Comparison of ENCODE assay signal across 22 cellular contexts in the genomic region with DNA sequence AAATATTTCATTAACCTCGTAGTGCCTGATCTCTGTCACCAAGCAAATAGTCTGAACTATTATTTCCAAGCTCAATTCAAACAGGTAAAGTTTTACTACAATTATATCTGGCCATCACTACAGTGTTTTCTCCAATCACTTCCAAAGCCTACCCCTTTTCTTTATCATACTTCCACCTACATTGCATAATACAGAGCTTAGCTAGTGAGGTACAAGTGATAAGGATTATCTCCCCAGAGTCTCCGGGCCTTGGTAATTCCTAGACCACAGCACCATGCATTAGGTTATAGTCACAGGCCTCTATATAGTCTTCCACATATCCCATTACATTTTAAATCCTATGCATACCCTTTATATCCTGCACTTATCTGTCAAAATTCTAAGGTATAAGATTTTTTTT.
A peak's percentile ranks its signal among the peaks of the same experiment; 100 is the strongest.
DNase-seq lines count a peak whose midpoint lies in the region; ATAC-seq and TF ChIP-seq lines count a peak whose summit lies in the region.
"Had no signal": no experiment of that assay in that cellular context is flagged by ENCODE, and none has a peak within 500 bp of the region (broad histone marks: within the 10 kb centered on the region; RNA-seq: fewer than 3 reads in every experiment).

No MANE protein-coding gene starts in this region.

- H3K9me3 ChIP-seq in HCT116 (ENCODE audit: control insufficient read depth in 1 of 2, insufficient read depth in 1 of 2, low read depth in 1 of 2, low read length in 2 of 2) (no peaks in the 10 kb centered on the region), mesodermal cell (ENCODE audit: control insufficient read depth, low read length) (no peaks in the 10 kb centered on the region)
- H3K9me3 ChIP-seq: body of pancreas, right atrium auricular region, thoracic aorta had no signal

- H3K36me3 ChIP-seq in HCT116 (ENCODE audit: control insufficient read depth in 1 of 2, insufficient read depth in 2 of 2, low read length in 2 of 2) (no peaks in the 10 kb centered on the region), mesodermal cell (ENCODE audit: control insufficient read depth, insufficient read depth, low read length) (no peaks in the 10 kb centered on the region)
- H3K36me3 ChIP-seq: right atrium auricular region, thoracic aorta had no signal

- DNase-seq in HCT116 (ENCODE audit: low read depth, low spot score) (no peak), OCI-M1 (lab: John Stamatoyannopoulos, UW) (peak; percentile 63), endothelial cell (ENCODE audit: low spot score) (no peak), natural killer cell (no peak), NCI-H526 treated with DMSO at 0.1 percent for 48 hours (lab: John Stamatoyannopoulos, UW) (no peak), NCI-H2227 (lab: John Stamatoyannopoulos, UW; ENCODE audit: unreplicated experiment) (no peak)
- no peak for DNase-seq in activated CD4-positive, CD25-positive, alpha-beta regulatory T cell (lab: John Stamatoyannopoulos, UW)
- DNase-seq: activated naive CD8-positive, alpha-beta T cell treated with anti-CD3 and anti-CD28 coated beads for 36 hours; body of pancreas; CD8-positive, alpha-beta T cell; DMS53; foreskin fibroblast; HCEC 1CT; left ventricle myocardium superior; NCI-H187; NCI-H524; stimulated activated CD4-positive, alpha-beta T cell treated with anti-CD3 and anti-CD28 coated beads, Interleukin-15, amount 100 ng/mL, for 24 hours had no signal

- CTCF ChIA-PET in HCT116 (lab: Charles Lee) = no interaction called here

- WGBS in mesodermal cell (ENCODE audit: insufficient coverage in 2 of 2), 2 experiments = 83 to 100% methylated on average over 1 to 2 of the region's 2 CpGs

- intact Hi-C loops in HCT116 (cut with micrococcal nuclease) (no loop called here), natural killer cell (cut with micrococcal nuclease) (no loop called here)

- TF ChIP-seq CTCF in HCT116 (IDR thresholded peaks at IDR 0.05 in 2 of 3, conservative IDR thresholded peaks at IDR 0.05 in 1 of 3; ENCODE audit: borderline replicate concordance in 1 of 3, insufficient read depth in 1 of 3, low read depth in 2 of 3, low read length in 2 of 3) (no peak), endothelial cell (IDR thresholded peaks at IDR 0.05; ENCODE audit: unreplicated experiment) (no peak), natural killer cell (IDR thresholded peaks at IDR 0.05) (no peak)

- TF ChIP-seq RAD21 in HCT116 (IDR thresholded peaks at IDR 0.05; ENCODE audit: low read depth) = no peak

- H3K27ac ChIP-seq in HCT116 (ENCODE audit: low read depth, low read length) = no peak overlapping the region
- no peak overlapping the region for H3K27ac ChIP-seq in mesodermal cell (ENCODE audit: low read depth, low read length, severe bottlenecking)
- H3K27ac ChIP-seq: body of pancreas, coronary artery, right atrium auricular region, thoracic aorta had no signal

- H3K4me1 ChIP-seq in HCT116 (ENCODE audit: control insufficient read depth in 1 of 2, insufficient read depth in 2 of 2, low read length in 2 of 2) (peaks cover 0 to 14% of the 10 kb centered on the region in 2 experiments; a peak in 2 of 4 replicates), mesodermal cell (ENCODE audit: control insufficient read depth, insufficient read depth, low read length, poor library complexity, severe bottlenecking) (no peaks in the 10 kb centered on the region)
- H3K4me1 ChIP-seq: body of pancreas, right atrium auricular region had no signal

- no peaks in the 10 kb centered on the region for H4K20me1 ChIP-seq in HCT116 (ENCODE audit: insufficient read depth)

- peak overlapping the region; percentile 85 for H3K4me3 Mint-ChIP-seq in endothelial cell (ENCODE audit: unreplicated experiment)
- no peak overlapping the region for H3K4me3 Mint-ChIP-seq in natural killer cell
- H3K4me3 Mint-ChIP-seq: activated naive CD8-positive, alpha-beta T cell treated with anti-CD3 and anti-CD28 coated beads for 36 hours; CD8-positive, alpha-beta T cell; T-helper 1 cell treated with Interleukin-12 subunit alpha and Interleukin-12 subunit beta and Interleukin-4 antibody, amounts not matched to agents 30 μg/mL and 1 μg/mL, for 36 hours had no signal

- H3K27me3 ChIP-seq in HCT116 (ENCODE audit: insufficient read depth, low read length) = no peaks in the 10 kb centered on the region
- H3K27me3 ChIP-seq: body of pancreas, right atrium auricular region had no signal

- no peaks in the 10 kb centered on the region for H3K79me2 ChIP-seq in HCT116 (ENCODE audit: insufficient read depth, low read length)

- no peaks in the 10 kb centered on the region for H3K9me2 ChIP-seq in HCT116 (ENCODE audit: insufficient read depth)

- H3K4me3 ChIP-seq in HCT116 (replicated peaks in 1 of 2; ENCODE audit: low read depth in 1 of 2, low read length in 2 of 2) (no peak overlapping the region; a peak in 1 of 4 replicates), mesodermal cell (ENCODE audit: extremely low read depth, insufficient read depth, low read length, poor library complexity, severe bottlenecking) (peak overlapping the region; percentile 18)
- H3K4me3 ChIP-seq: body of pancreas, coronary artery, right atrium auricular region, thoracic aorta had no signal

- no peak overlapping the region for H2AFZ ChIP-seq in HCT116 (ENCODE audit: low read depth, low read length, poor library complexity, severe bottlenecking)

- H3K36me3 Mint-ChIP-seq in endothelial cell (ENCODE audit: low read depth, unreplicated experiment) (peaks cover 4% of the 10 kb centered on the region), natural killer cell (no peaks in the 10 kb centered on the region)
- H3K36me3 Mint-ChIP-seq: activated naive CD8-positive, alpha-beta T cell treated with anti-CD3 and anti-CD28 coated beads for 36 hours; CD8-positive, alpha-beta T cell had no signal

- peak overlapping the region; percentile 34 for H3K27ac Mint-ChIP-seq in endothelial cell (ENCODE audit: unreplicated experiment)
- H3K27ac Mint-ChIP-seq in natural killer cell = no peak overlapping the region
- H3K27ac Mint-ChIP-seq: activated naive CD8-positive, alpha-beta T cell treated with anti-CD3 and anti-CD28 coated beads for 36 hours; CD8-positive, alpha-beta T cell; T-helper 1 cell treated with Interleukin-12 subunit alpha and Interleukin-12 subunit beta and Interleukin-4 antibody, amounts not matched to agents 30 μg/mL and 1 μg/mL, for 36 hours had no signal

- ATAC-seq in HCT116 = no peak
- no peak for ATAC-seq in natural killer cell
- ATAC-seq: body of pancreas; CD8-positive, alpha-beta T cell; left ventricle myocardium superior had no signal

- H3K27me3 Mint-ChIP-seq in endothelial cell (ENCODE audit: unreplicated experiment) (no peaks in the 10 kb centered on the region), natural killer cell (ENCODE audit: low read depth in 2 of 2) (peaks cover 0 to 6% of the 10 kb centered on the region in 2 donors)

- H3K4me2 ChIP-seq in HCT116 (ENCODE audit: low read length) = peak overlapping the region; percentile 70; the same call in 1 of the 2 replicates

- no peaks in the 10 kb centered on the region for H3K9me3 Mint-ChIP-seq in endothelial cell (ENCODE audit: unreplicated experiment)
- H3K9me3 Mint-ChIP-seq in natural killer cell = peaks cover 0 to 2% of the 10 kb centered on the region in 2 donors
- H3K9me3 Mint-ChIP-seq: activated naive CD8-positive, alpha-beta T cell treated with anti-CD3 and anti-CD28 coated beads for 36 hours; CD8-positive, alpha-beta T cell; T-helper 1 cell treated with Interleukin-12 subunit alpha and Interleukin-12 subunit beta and Interleukin-4 antibody, amounts not matched to agents 30 μg/mL and 1 μg/mL, for 36 hours had no signal

- H3K9ac ChIP-seq in HCT116 (ENCODE audit: low read length) = no peak overlapping the region

- BruUV-seq in HCT116 (replicated peaks; lab: Mats Ljungman, UMichigan) = no TSS peak

- H3K4me1 Mint-ChIP-seq in endothelial cell (ENCODE audit: unreplicated experiment) (peaks cover 14% of the 10 kb centered on the region), natural killer cell (peaks cover 18 to 30% of the 10 kb centered on the region in 2 donors)

- no peak for TF ChIP-seq POLR2A in HCT116 (IDR thresholded peaks at IDR 0.05; ENCODE audit: borderline replicate concordance, extremely low read depth, insufficient read depth, insufficient read length)

- RAD21 ChIA-PET in HCT116 (lab: Charles Lee; ENCODE audit: low non-redundant PET in 1 of 2, low total read pairs in 2 of 2, uncharacterized antibody in 2 of 2, unreplicated experiment in 2 of 2) = no interaction called here

- POLR2A ChIA-PET in HCT116 (lab: Charles Lee) = no interaction called here

TF ChIP-seq in HCT116, 20 proteins besides CTCF, POLR2A, EP300 and RAD21 (continues in another document):
- TF ChIP-seq ZNF274 (IDR thresholded peaks at IDR 0.05; ENCODE audit: low read depth, low read length) (no peak), EZH2 (IDR thresholded peaks at IDR 0.05) (no peak), SIN3A (IDR thresholded peaks at IDR 0.05; ENCODE audit: low read depth) (no peak), SRF (IDR thresholded peaks at IDR 0.05; ENCODE audit: low read depth) (no peak)
- TF ChIP-seq, protein P1, sequence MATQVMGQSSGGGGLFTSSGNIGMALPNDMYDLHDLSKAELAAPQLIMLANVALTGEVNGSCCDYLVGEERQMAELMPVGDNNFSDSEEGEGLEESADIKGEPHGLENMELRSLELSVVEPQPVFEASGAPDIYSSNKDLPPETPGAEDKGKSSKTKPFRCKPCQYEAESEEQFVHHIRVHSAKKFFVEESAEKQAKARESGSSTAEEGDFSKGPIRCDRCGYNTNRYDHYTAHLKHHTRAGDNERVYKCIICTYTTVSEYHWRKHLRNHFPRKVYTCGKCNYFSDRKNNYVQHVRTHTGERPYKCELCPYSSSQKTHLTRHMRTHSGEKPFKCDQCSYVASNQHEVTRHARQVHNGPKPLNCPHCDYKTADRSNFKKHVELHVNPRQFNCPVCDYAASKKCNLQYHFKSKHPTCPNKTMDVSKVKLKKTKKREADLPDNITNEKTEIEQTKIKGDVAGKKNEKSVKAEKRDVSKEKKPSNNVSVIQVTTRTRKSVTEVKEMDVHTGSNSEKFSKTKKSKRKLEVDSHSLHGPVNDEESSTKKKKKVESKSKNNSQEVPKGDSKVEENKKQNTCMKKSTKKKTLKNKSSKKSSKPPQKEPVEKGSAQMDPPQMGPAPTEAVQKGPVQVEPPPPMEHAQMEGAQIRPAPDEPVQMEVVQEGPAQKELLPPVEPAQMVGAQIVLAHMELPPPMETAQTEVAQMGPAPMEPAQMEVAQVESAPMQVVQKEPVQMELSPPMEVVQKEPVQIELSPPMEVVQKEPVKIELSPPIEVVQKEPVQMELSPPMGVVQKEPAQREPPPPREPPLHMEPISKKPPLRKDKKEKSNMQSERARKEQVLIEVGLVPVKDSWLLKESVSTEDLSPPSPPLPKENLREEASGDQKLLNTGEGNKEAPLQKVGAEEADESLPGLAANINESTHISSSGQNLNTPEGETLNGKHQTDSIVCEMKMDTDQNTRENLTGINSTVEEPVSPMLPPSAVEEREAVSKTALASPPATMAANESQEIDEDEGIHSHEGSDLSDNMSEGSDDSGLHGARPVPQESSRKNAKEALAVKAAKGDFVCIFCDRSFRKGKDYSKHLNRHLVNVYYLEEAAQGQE (IDR thresholded peaks at IDR 0.05; ENCODE audit: low read depth) = no peak
- TF ChIP-seq, protein P2, sequence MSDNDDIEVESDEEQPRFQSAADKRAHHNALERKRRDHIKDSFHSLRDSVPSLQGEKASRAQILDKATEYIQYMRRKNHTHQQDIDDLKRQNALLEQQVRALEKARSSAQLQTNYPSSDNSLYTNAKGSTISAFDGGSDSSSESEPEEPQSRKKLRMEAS (IDR thresholded peaks at IDR 0.05) = no peak
